ENCODE assay signal across 34 cellular contexts in the genomic region with DNA sequence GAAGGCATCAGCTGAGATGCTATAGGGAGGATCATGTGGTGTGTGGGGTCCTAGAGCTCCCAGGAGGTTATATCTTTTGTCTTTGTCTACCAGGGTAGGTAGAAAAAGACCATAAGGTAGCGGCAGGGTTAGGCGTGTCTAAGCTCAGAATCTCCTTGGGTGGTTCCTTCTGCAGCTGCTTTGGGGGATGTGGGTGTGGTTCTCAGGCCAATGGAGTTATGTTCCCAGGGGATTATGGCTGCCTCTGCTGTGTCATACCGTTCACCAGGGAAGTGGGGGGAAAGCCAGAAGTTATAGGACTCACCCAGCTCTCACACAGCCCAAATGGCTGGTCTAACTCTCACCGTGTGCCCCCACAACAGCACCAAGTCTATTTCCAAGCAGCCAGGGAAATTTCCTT.
"Had no signal": no experiment of that assay in that cellular context is flagged by ENCODE, and none has a peak within 500 bp of the region (broad histone marks: within the 10 kb centered on the region; RNA-seq: fewer than 3 reads in every experiment).

No MANE protein-coding gene starts in this region.

- H3K36me3 ChIP-seq: adrenal gland, brain microvascular endothelial cell, breast epithelium had no signal

- H3K27me3 ChIP-seq: adrenal gland, body of pancreas, brain microvascular endothelial cell, breast epithelium had no signal

- H3K4me3 ChIP-seq: adrenal gland, body of pancreas, breast epithelium had no signal

- H3K4me1 Mint-ChIP-seq: activated B cell treated with CpG ODN at 0.5 μM for 24 hours; activated CD4-positive, alpha-beta T cell treated with anti-CD3 and anti-CD28 coated beads, Interleukin-2, amount 10 ng/mL, durations not matched to agents 24 days and 14 days; activated naive CD8-positive, alpha-beta T cell treated with anti-CD3 and anti-CD28 coated beads for 36 hours; activated T-helper 17 cell treated with anti-CD3 and anti-CD28 coated beads, Interleukin-2, amount 50 U/mL, for 72 hours had no signal

- H3K4me1 ChIP-seq: adrenal gland, body of pancreas, breast epithelium had no signal

- H3K27ac ChIP-seq: adrenal gland, body of pancreas, brain microvascular endothelial cell, breast epithelium, VCaP had no signal

- H3K4me3 Mint-ChIP-seq: activated B cell treated with CpG ODN at 0.5 μM for 24 hours; activated CD4-positive, alpha-beta memory T cell treated with anti-CD3 and anti-CD28 coated beads for 36 hours; activated CD4-positive, alpha-beta T cell treated with anti-CD3 and anti-CD28 coated beads, Interleukin-2, amount 10 ng/mL, durations not matched to agents 24 days and 14 days; activated CD8-positive, alpha-beta T cell treated with anti-CD3 and anti-CD28 coated beads for 36 hours; activated naive CD4-positive, alpha-beta T cell treated with anti-CD3 and anti-CD28 coated beads for 36 hours; activated naive CD8-positive, alpha-beta T cell treated with anti-CD3 and anti-CD28 coated beads for 36 hours; activated T-cell treated with anti-CD3 and anti-CD28 coated beads, Interleukin-2, amount 50 U/mL, for 4 hours; activated T-cell treated with anti-CD3 and anti-CD28 coated beads, Interleukin-2, amount 50 U/mL, for 72 hours; activated T-helper 1 cell treated with anti-CD3 and anti-CD28 coated beads, Interleukin-12 subunit alpha, Interleukin-12 subunit beta, Interleukin-2, Interleukin-4 antibody, amounts not matched to agents 30 ng/mL and 10 ng/mL and 1 ng/mL, durations not matched to agents 14 hours and 24 hours and 36 hours; activated T-helper 17 cell treated with anti-CD3 and anti-CD28 coated beads, Interleukin-2, amount 50 U/mL, for 72 hours; T-helper 1 cell treated with Interleukin-12 subunit alpha and Interleukin-12 subunit beta and Interleukin-4 antibody, amounts not matched to agents 30 μg/mL and 1 μg/mL, for 36 hours; T-helper 2 cell treated with Interferon-gamma antibody and Interleukin-4, amounts not matched to agents 5 μg/mL and 100 μg/mL, for 36 hours had no signal

- H3K9me3 Mint-ChIP-seq: activated CD4-positive, alpha-beta T cell treated with anti-CD3 and anti-CD28 coated beads, Interleukin-2, amount 10 ng/mL, durations not matched to agents 24 days and 14 days; T-helper 1 cell treated with Interleukin-12 subunit alpha and Interleukin-12 subunit beta and Interleukin-4 antibody, amounts not matched to agents 30 μg/mL and 1 μg/mL, for 36 hours had no signal

- H3K27me3 Mint-ChIP-seq: activated B cell treated with CpG ODN at 0.5 μM for 24 hours; activated CD4-positive, alpha-beta memory T cell treated with anti-CD3 and anti-CD28 coated beads for 36 hours; activated CD4-positive, alpha-beta T cell treated with anti-CD3 and anti-CD28 coated beads, Interleukin-2, amount 10 ng/mL, durations not matched to agents 24 days and 14 days; activated CD8-positive, alpha-beta T cell treated with anti-CD3 and anti-CD28 coated beads for 36 hours; activated naive CD8-positive, alpha-beta T cell treated with anti-CD3 and anti-CD28 coated beads for 36 hours; activated T-helper 17 cell treated with anti-CD3 and anti-CD28 coated beads, Interleukin-2, amount 50 U/mL, for 72 hours had no signal

- DNase-seq: activated B cell treated with CpG ODN at 0.5 μM for 24 hours; activated CD4-positive, alpha-beta memory T cell treated with anti-CD3 and anti-CD28 coated beads for 36 hours; activated CD4-positive, alpha-beta T cell treated with anti-CD3 and anti-CD28 coated beads for 4 hours; activated CD4-positive, alpha-beta T cell treated with anti-CD3 and anti-CD28 coated beads, Interleukin-2, amount 10 ng/mL, durations not matched to agents 24 days and 14 days; activated CD4-positive, alpha-beta T cell treated with anti-CD3 and anti-CD28 coated beads, Interleukin-2, amount 50 U/mL, for 1 hour; activated CD4-positive, alpha-beta T cell treated with anti-CD3 and anti-CD28 coated beads, Interleukin-2, amount 50 U/mL, for 4 hours; activated CD4-positive, CD25-positive, alpha-beta regulatory T cell treated with anti-CD3 and anti-CD28 coated beads, Interleukin-2, amount 50 U/mL, for 72 hours; activated CD8-positive, alpha-beta memory T cell treated with anti-CD3 and anti-CD28 coated beads, Interleukin-2, amount 50 U/mL, for 4 hours; activated CD8-positive, alpha-beta T cell treated with anti-CD3 and anti-CD28 coated beads for 36 hours; activated effector memory CD4-positive, alpha-beta T cell treated with anti-CD3 and anti-CD28 coated beads, Interleukin-2, amount 50 U/mL, for 16 hours; activated gamma-delta T cell treated with Interleukin-2 at 50 U/mL for 16 hours; activated naive CD4-positive, alpha-beta T cell; activated naive CD4-positive, alpha-beta T cell treated with anti-CD3 and anti-CD28 coated beads for 36 hours; activated naive CD4-positive, alpha-beta T cell treated with anti-CD3 and anti-CD28 coated beads, Interleukin-2, amount 50 U/mL, for 16 hours; activated naive CD8-positive, alpha-beta T cell treated with anti-CD3 and anti-CD28 coated beads for 36 hours; activated T-cell treated with anti-CD3 and anti-CD28 coated beads for 4 hours; activated T-cell treated with anti-CD3 and anti-CD28 coated beads, Interleukin-2, amount 50 U/mL, for 1 hour; activated T-cell treated with anti-CD3 and anti-CD28 coated beads, Interleukin-2, amount 50 U/mL, for 4 hours; activated T-cell treated with anti-CD3 and anti-CD28 coated beads, Interleukin-2, amount 50 U/mL, for 72 hours; adrenal gland; amniotic stem cell; aorta; body of pancreas; brain microvascular endothelial cell; central memory CD4-positive, alpha-beta T cell; T-helper 2 cell; T-helper 9 cell had no signal

- ATAC-seq: activated CD8-positive, alpha-beta T cell treated with anti-CD3 and anti-CD28 coated beads for 36 hours; activated naive CD4-positive, alpha-beta T cell treated with anti-CD3 and anti-CD28 coated beads, Interleukin-2, amount 50 U/mL, for 72 hours; activated T-cell treated with anti-CD3 and anti-CD28 coated beads, Interleukin-2, amount 50 U/mL, for 4 hours; activated T-cell treated with anti-CD3 and anti-CD28 coated beads, Interleukin-2, amount 50 U/mL, for 72 hours; activated T-helper 17 cell treated with anti-CD3 and anti-CD28 coated beads, Interleukin-2, amount 50 U/mL, for 72 hours; body of pancreas had no signal

- H3K27ac Mint-ChIP-seq: activated B cell treated with CpG ODN at 0.5 μM for 24 hours; activated CD4-positive, alpha-beta memory T cell treated with anti-CD3 and anti-CD28 coated beads for 36 hours; activated CD4-positive, alpha-beta T cell treated with anti-CD3 and anti-CD28 coated beads, Interleukin-2, amount 10 ng/mL, durations not matched to agents 24 days and 14 days; activated CD8-positive, alpha-beta T cell treated with anti-CD3 and anti-CD28 coated beads for 36 hours; activated naive CD4-positive, alpha-beta T cell treated with anti-CD3 and anti-CD28 coated beads for 36 hours; activated naive CD4-positive, alpha-beta T cell treated with anti-CD3 and anti-CD28 coated beads, Interleukin-2, amount 50 U/mL, for 72 hours; activated naive CD8-positive, alpha-beta T cell treated with anti-CD3 and anti-CD28 coated beads for 36 hours; activated T-cell treated with anti-CD3 and anti-CD28 coated beads, Interleukin-2, amount 50 U/mL, for 72 hours; activated T-helper 1 cell treated with anti-CD3 and anti-CD28 coated beads, Interleukin-12 subunit alpha, Interleukin-12 subunit beta, Interleukin-2, Interleukin-4 antibody, amounts not matched to agents 30 ng/mL and 10 ng/mL and 1 ng/mL, durations not matched to agents 14 hours and 24 hours and 36 hours; activated T-helper 17 cell treated with anti-CD3 and anti-CD28 coated beads, Interleukin-2, amount 50 U/mL, for 72 hours; T-helper 1 cell treated with Interleukin-12 subunit alpha and Interleukin-12 subunit beta and Interleukin-4 antibody, amounts not matched to agents 30 μg/mL and 1 μg/mL, for 36 hours; T-helper 2 cell treated with Interferon-gamma antibody and Interleukin-4, amounts not matched to agents 5 μg/mL and 100 μg/mL, for 36 hours had no signal

- H3K9me3 ChIP-seq: adrenal gland, body of pancreas had no signal
